In the genomic region with DNA sequence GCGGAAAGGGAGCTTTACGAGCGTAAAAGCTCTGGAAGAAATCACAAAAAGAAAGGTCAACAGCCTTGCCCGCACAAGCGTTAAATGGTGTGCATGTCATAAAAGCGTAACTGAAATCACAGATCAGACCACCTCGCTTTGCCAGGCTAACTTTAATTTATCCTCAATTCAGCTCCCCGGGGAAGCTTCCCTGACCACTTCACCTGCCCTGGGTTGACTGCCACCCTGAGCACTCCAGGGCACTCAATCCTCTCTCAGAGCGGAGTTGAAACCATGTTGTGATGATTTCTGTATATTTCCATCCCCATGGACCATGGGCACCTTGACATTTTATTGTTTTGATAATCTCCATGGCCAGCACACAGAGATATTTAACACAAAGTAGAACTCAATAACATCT, we compare ENCODE assay signal across 28 cellular contexts. TPM values are rescaled to one million over a fixed set of nuclear protein-coding genes. Genes with fewer than 3 reads are reported as not detected.
"Had no signal": no experiment of that assay in that cellular context is flagged by ENCODE, and none has a peak within 500 bp of the region (broad histone marks: within the 10 kb centered on the region; RNA-seq: fewer than 3 reads in every experiment).

No MANE protein-coding gene starts in this region.

- H3K4me3 Mint-ChIP-seq: activated CD8-positive, alpha-beta T cell treated with anti-CD3 and anti-CD28 coated beads for 36 hours had no signal

- H3K27me3 ChIP-seq: Peyer's patch had no signal

- H3K36me3 ChIP-seq: breast epithelium, Peyer's patch, SJSA1 had no signal

- H3K9me3 Mint-ChIP-seq: activated CD8-positive, alpha-beta T cell treated with anti-CD3 and anti-CD28 coated beads for 36 hours had no signal

- H3K4me1 ChIP-seq: breast epithelium had no signal

- H3K27ac ChIP-seq: breast epithelium, Peyer's patch, RWPE1, SJSA1 had no signal

- H3K4me3 ChIP-seq: breast epithelium, Peyer's patch, SJSA1 had no signal

- H3K27ac Mint-ChIP-seq: activated CD8-positive, alpha-beta T cell treated with anti-CD3 and anti-CD28 coated beads for 36 hours had no signal

- ATAC-seq: activated CD4-positive, CD25-positive, alpha-beta regulatory T cell treated with anti-CD3 and anti-CD28 coated beads, Interleukin-2, amount 50 U/mL, for 24 hours; activated CD8-positive, alpha-beta T cell treated with anti-CD3 and anti-CD28 coated beads for 36 hours; SK-N-SH treated with all-trans-retinoic acid at 6 μM for 48 hours had no signal

- DNase-seq: activated CD4-positive, alpha-beta T cell treated with anti-CD3 and anti-CD28 coated beads for 4 hours; activated CD8-positive, alpha-beta memory T cell treated with anti-CD3 and anti-CD28 coated beads, Interleukin-2, amount 50 U/mL, for 4 hours; activated CD8-positive, alpha-beta T cell treated with anti-CD3 and anti-CD28 coated beads for 36 hours; activated naive CD4-positive, alpha-beta T cell treated with anti-CD3 and anti-CD28 coated beads, Interleukin-2, amount 50 U/mL, for 16 hours; activated T-cell treated with anti-CD3 and anti-CD28 coated beads, Interleukin-2, amount 50 U/mL, for 1 hour; caudate nucleus; KG1; NCI-H1092; NCI-H2081; NCI-H226; NCI-H526; NCI-H774; NK-92 treated with Interleukin-12 subunit alpha and Interleukin-12 subunit beta, amount 100 ng/mL, for 24 hours; OCI-M1; Peyer's patch; SW 1271 had no signal

- H3K9me3 ChIP-seq: breast epithelium, Peyer's patch, SJSA1 had no signal

RNA-seq across cellular contexts. Expression of a gene that starts 34.6 kb away (rescaled TPM):
- total RNA-seq: aorta; cerebellum; LHCN-M2; M059J; NCI-H460; Right ventricle myocardium superior; SJSA1; T-helper 1 cell treated with Interleukin-12 subunit alpha and Interleukin-12 subunit beta and Interleukin-4 antibody, amounts not matched to agents 30 ng/mL and 1 ng/mL, for 36 hours had no signal

RNA-seq across cellular contexts. Expression of a gene that starts 46.0 kb away (rescaled TPM):
- total RNA-seq: activated CD8-positive, alpha-beta T cell treated with anti-CD3 and anti-CD28 coated beads for 36 hours; aorta; breast epithelium; cerebellum; LHCN-M2; M059J; NCI-H460; Peyer's patch; Right ventricle myocardium superior; SJSA1; T-helper 1 cell treated with Interleukin-12 subunit alpha and Interleukin-12 subunit beta and Interleukin-4 antibody, amounts not matched to agents 30 ng/mL and 1 ng/mL, for 36 hours had no signal
- polyA plus RNA-seq: aorta had no signal
